ENCODE assay signal across 17 cellular contexts in the genomic region with DNA sequence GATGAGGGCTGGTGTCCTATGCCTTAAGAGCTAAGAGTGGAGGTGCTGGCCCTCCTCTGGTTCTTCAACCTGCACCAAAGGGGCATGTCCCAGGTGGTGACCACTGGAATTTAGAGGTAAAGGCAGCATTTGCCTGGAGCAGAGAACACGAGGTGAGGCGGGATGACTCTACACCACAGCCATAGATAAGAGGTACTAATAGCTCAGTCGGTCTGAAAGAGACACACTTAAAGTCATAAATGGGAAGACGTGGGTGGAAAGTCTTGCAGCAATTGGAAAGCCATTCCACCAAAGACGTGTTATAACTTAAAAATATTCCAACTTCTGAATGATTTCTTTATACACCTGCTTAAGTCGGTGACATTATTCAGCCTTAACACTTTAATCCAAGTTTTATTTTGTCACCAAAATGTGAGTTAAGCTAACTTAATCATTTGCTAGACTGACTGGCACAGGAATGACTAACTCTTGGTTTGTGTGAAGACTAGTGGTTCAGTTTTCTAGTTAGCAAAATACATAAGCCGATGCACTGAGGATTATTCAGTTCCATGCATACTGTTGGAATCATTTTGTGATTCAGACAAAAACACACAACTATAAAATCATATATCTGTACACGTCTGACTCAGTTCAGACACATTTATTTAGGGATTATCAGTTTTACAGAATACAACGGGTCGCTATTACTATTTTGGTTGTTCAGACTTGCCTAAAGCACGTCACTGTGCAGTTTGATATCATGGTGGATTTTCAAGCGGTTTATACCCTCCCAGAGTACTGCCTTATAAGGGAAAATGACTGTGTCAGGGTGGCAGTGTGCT. TPM values are rescaled to one million over a fixed set of nuclear protein-coding genes. Genes with fewer than 3 reads are reported as not detected.
A peak's percentile ranks its signal among the peaks of the same experiment; 100 is the strongest.
DNase-seq lines count a peak whose midpoint lies in the region; ATAC-seq and TF ChIP-seq lines count a peak whose summit lies in the region.
"Had no signal": no experiment of that assay in that cellular context is flagged by ENCODE, and none has a peak within 500 bp of the region (broad histone marks: within the 10 kb centered on the region; RNA-seq: fewer than 3 reads in every experiment).

No MANE protein-coding gene starts in this region.

- DNase-seq in MCF 10A (ENCODE audit: unreplicated experiment) = no peak
- DNase-seq in breast epithelium (ENCODE audit: low spot score in 2 of 2) = no peak
- no peak for DNase-seq in colonic mucosa
- DNase-seq in kidney tubule cell (ENCODE audit: low spot score) = peak; percentile 58
- no peak for DNase-seq in vagina (ENCODE audit: extremely low spot score in 2 of 2)
- no peak for DNase-seq in GM10248 (ENCODE audit: extremely low spot score)
- DNase-seq: KBM-7, NCI-H1092, NCI-H1694 treated with DMSO at 0.1 percent for 48 hours, NCI-H446, NCI-H82, Peyer's patch, SIG-M5 had no signal

- no peak overlapping the region for H3K27ac ChIP-seq in breast epithelium
- peak overlapping the region; percentile 95 for H3K27ac ChIP-seq in colonic mucosa
- peak overlapping the region; percentile 7 for H3K27ac ChIP-seq in vagina
- H3K27ac ChIP-seq: 22Rv1; BLaER1 treated with 17β-estradiol and CSF1 and Interleukin-3, amounts not matched to agents 10 nM and 100 nM had no signal

- no peak overlapping the region for H3K9ac ChIP-seq in colonic mucosa (ENCODE audit: low read depth in 2 of 2, low read length in 2 of 2)
- H3K9ac ChIP-seq: BLaER1 treated with 17β-estradiol and CSF1 and Interleukin-3, amounts not matched to agents 10 nM and 100 nM had no signal

- no peak for ATAC-seq in HG03025 (IDR thresholded peaks at IDR 0.05; ENCODE audit: low FRiP score, unreplicated experiment)
- no peak for ATAC-seq in GM18502 (IDR thresholded peaks at IDR 0.05; ENCODE audit: poor library complexity, unreplicated experiment)

- POLR2A ChIA-PET in MCF 10A (lab: Yijun Ruan, JAX) = interaction anchor here (0.6 to 11.6 kb wide), 7 partner anchors 9 to 80 kb away, joined by 3 to 107 read pairs (median 4); no protein-coding TSS in a partner anchor
- POLR2A ChIA-PET in GM10248 (lab: Yijun Ruan, JAX) = no interaction called here

- TF ChIP-seq POLR2A in breast epithelium (IDR thresholded peaks at IDR 0.05) (no peak), vagina (IDR thresholded peaks at IDR 0.05) (no peak)

- no peaks in the 10 kb centered on the region for H3K9me3 Mint-ChIP-seq in MCF 10A (ENCODE audit: unreplicated experiment)

- H3K36me3 ChIP-seq in breast epithelium (no peaks in the 10 kb centered on the region), colonic mucosa (no peaks in the 10 kb centered on the region), vagina (no peaks in the 10 kb centered on the region)
- H3K36me3 ChIP-seq: BLaER1 treated with 17β-estradiol and CSF1 and Interleukin-3, amounts not matched to agents 10 nM and 100 nM; Peyer's patch had no signal

- intact Hi-C loops in MCF 10A (cut with micrococcal nuclease) (loop anchor here (10.0 kb wide), 1 partner anchor 136 kb away; no protein-coding TSS in a partner anchor), breast epithelium (cut with DNase I; ENCODE audit: low total_unique reads) (no loop called here), colonic mucosa (cut with DNase I) (loop anchor here (5.0 to 10.0 kb wide), 2 partner anchors 204 to 326 kb away; no protein-coding TSS in a partner anchor), vagina (cut with DNase I) (loop anchor here (10.0 kb wide), 1 partner anchor 66 kb away; no protein-coding TSS in a partner anchor)

- no peak overlapping the region for H3K4me3 Mint-ChIP-seq in MCF 10A (ENCODE audit: unreplicated experiment)

- peaks cover 2% of the 10 kb centered on the region for H3K36me3 Mint-ChIP-seq in MCF 10A (ENCODE audit: insufficient read depth, unreplicated experiment)

- H3K4me1 ChIP-seq in breast epithelium (no peaks in the 10 kb centered on the region), colonic mucosa (peaks cover 2% of the 10 kb centered on the region), vagina (peaks cover 13% of the 10 kb centered on the region)

- TF ChIP-seq CTCF in MCF 10A (IDR thresholded peaks at IDR 0.05; ENCODE audit: unreplicated experiment) (no peak), breast epithelium (IDR thresholded peaks at IDR 0.05) (no peak), colonic mucosa (IDR thresholded peaks at IDR 0.05) (no peak), vagina (IDR thresholded peaks at IDR 0.05) (no peak), GM10248 (IDR thresholded peaks at IDR 0.05; ENCODE audit: control extremely low read depth, extremely low read depth, low read depth, missing control alignments) (no peak)

- H3K27me3 ChIP-seq in breast epithelium (no peaks in the 10 kb centered on the region), colonic mucosa (no peaks in the 10 kb centered on the region), vagina (no peaks in the 10 kb centered on the region)
- H3K27me3 ChIP-seq: BLaER1 treated with 17β-estradiol and CSF1 and Interleukin-3, amounts not matched to agents 10 nM and 100 nM; Peyer's patch had no signal

- BruUV-seq in MCF 10A (replicated peaks; lab: Mats Ljungman, UMichigan) = no TSS peak

- no peaks in the 10 kb centered on the region for H3K27me3 Mint-ChIP-seq in MCF 10A (ENCODE audit: insufficient read depth, unreplicated experiment)

- H3K4me3 ChIP-seq in breast epithelium (no peak overlapping the region), colonic mucosa (no peak overlapping the region), vagina (no peak overlapping the region)
- H3K4me3 ChIP-seq: BLaER1 treated with 17β-estradiol and CSF1 and Interleukin-3, amounts not matched to agents 10 nM and 100 nM; Peyer's patch had no signal

- peaks cover 42% of the 10 kb centered on the region for H3K4me1 Mint-ChIP-seq in MCF 10A (ENCODE audit: insufficient read depth, unreplicated experiment)

- H3K9me3 ChIP-seq in breast epithelium (no peaks in the 10 kb centered on the region), colonic mucosa (no peaks in the 10 kb centered on the region), vagina (no peaks in the 10 kb centered on the region)
- H3K9me3 ChIP-seq: BLaER1 treated with 17β-estradiol and CSF1 and Interleukin-3, amounts not matched to agents 10 nM and 100 nM; Peyer's patch had no signal

- H3K27ac Mint-ChIP-seq in MCF 10A (ENCODE audit: low read depth, unreplicated experiment) = peak overlapping the region; percentile 76

- CTCF ChIA-PET in MCF 10A (lab: Yijun Ruan, JAX) (interaction anchor here (1.0 kb wide), 1 partner anchor 66 kb away, joined by 3 read pairs; no protein-coding TSS in a partner anchor), GM10248 (lab: Yijun Ruan, JAX) (no interaction called here)

RNA-seq across cellular contexts. Expression of a gene that starts 4.6 kb away (rescaled TPM):
- total RNA-seq in MCF 10A (2022) (109 and 126 TPM in 2 replicates), breast epithelium (10 to 100 TPM; 48.0 to 60.0 (median 57.5) TPM), colonic mucosa (100 to 1,000 TPM; 110 to 185 TPM), vagina (134 TPM)

Comparison
In these comparisons a context has a peak if more than half of its experiments do, and no peak if none do; other contexts are left out.
1. H3K27ac ChIP-seq: peak in colonic mucosa (single experiment) and vagina (single experiment); none in breast epithelium (0 of 2).